In the genomic region with DNA sequence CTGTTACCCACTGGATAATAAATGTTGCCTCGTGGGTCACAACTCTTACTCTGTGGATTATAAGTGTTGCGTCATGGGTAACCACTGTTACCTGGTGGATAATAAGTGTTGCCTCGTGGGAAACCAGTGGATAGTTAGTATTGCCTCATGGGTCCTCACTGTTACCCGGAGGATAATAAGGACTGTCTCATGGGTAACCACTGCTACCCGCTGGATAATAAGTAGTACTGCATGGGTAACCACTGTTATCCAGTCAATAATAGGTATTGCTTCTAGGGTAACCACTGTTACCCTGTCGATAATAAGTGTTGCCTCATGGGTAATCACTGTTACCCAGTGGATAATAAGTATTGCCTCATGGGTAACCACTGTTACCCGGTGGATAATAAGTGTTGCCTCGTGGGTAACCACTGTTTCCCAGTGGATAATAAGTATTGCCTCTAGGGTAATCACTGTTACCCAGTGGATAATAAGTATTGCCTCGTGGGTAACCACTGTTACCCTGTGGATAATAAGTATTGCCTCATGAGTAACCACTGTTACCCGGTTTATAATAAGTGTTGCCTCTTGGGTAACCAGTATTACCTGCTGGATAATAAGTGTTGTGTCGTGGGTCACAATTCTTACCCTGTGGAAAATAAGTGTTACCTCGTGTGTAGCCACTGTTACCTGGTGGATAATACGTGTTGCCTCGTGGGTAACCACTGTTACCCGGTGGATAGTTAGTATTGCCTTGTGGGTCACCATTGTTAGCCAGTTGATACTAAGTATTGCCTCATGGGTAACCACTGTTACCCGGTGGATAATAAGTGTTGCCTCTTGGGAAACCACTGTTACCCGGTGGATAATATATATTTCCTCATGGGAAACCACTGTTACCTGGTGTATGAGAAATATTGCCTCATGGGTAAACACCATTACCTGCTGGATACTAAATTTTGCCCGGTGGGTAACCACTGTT, we compare ENCODE assay signal across 3 cellular contexts.
TF ChIP-seq lines count a peak whose summit lies in the region.

No MANE protein-coding gene starts in this region.

TF ChIP-seq in SK-N-SH, 30 proteins besides CTCF, POLR2A, EP300 and RAD21:
- TF ChIP-seq IRF3 (IDR thresholded peaks at IDR 0.05; ENCODE audit: low read depth, low read length) (no peak), YY1 (IDR thresholded peaks at IDR 0.05; ENCODE audit: low read depth) (no peak), MAX (IDR thresholded peaks at IDR 0.05; ENCODE audit: low read depth) (no peak), TCF12 (IDR thresholded peaks at IDR 0.05) (no peak), CHD2 (IDR thresholded peaks at IDR 0.05; ENCODE audit: low read length, partially characterized antibody) (no peak), FOXJ3 (CRISPR knock-in tag; IDR thresholded peaks at IDR 0.05) (no peak), MEF2A (IDR thresholded peaks at IDR 0.05; ENCODE audit: borderline replicate concordance, low read depth) (no peak), NRF1 (IDR thresholded peaks at IDR 0.05; ENCODE audit: low read depth, low read length) (no peak), TAF1 (IDR thresholded peaks at IDR 0.05; ENCODE audit: borderline replicate concordance, low read depth, low read length) (no peak), EZH2phosphoT487 (IDR thresholded peaks at IDR 0.05; ENCODE audit: borderline replicate concordance, low read depth) (no peak)
- TF ChIP-seq, protein P1, sequence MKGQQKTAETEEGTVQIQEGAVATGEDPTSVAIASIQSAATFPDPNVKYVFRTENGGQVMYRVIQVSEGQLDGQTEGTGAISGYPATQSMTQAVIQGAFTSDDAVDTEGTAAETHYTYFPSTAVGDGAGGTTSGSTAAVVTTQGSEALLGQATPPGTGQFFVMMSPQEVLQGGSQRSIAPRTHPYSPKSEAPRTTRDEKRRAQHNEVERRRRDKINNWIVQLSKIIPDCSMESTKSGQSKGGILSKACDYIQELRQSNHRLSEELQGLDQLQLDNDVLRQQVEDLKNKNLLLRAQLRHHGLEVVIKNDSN (IDR thresholded peaks at IDR 0.05; ENCODE audit: borderline replicate concordance, low read depth): no peak
- TF ChIP-seq, protein P2, sequence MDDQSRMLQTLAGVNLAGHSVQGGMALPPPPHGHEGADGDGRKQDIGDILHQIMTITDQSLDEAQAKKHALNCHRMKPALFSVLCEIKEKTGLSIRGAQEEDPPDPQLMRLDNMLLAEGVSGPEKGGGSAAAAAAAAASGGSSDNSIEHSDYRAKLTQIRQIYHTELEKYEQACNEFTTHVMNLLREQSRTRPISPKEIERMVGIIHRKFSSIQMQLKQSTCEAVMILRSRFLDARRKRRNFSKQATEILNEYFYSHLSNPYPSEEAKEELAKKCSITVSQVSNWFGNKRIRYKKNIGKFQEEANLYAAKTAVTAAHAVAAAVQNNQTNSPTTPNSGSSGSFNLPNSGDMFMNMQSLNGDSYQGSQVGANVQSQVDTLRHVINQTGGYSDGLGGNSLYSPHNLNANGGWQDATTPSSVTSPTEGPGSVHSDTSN (IDR thresholded peaks at IDR 0.05): no peak

TF ChIP-seq in SK-N-SH treated with all-trans-retinoic acid at 6 μM for 48 hours, 23 proteins besides CTCF, POLR2A, EP300 and RAD21 (continued from another document):
- no peak for TF ChIP-seq ESRRG (CRISPR knock-in tag; IDR thresholded peaks at IDR 0.05)
- TF ChIP-seq, protein P3, sequence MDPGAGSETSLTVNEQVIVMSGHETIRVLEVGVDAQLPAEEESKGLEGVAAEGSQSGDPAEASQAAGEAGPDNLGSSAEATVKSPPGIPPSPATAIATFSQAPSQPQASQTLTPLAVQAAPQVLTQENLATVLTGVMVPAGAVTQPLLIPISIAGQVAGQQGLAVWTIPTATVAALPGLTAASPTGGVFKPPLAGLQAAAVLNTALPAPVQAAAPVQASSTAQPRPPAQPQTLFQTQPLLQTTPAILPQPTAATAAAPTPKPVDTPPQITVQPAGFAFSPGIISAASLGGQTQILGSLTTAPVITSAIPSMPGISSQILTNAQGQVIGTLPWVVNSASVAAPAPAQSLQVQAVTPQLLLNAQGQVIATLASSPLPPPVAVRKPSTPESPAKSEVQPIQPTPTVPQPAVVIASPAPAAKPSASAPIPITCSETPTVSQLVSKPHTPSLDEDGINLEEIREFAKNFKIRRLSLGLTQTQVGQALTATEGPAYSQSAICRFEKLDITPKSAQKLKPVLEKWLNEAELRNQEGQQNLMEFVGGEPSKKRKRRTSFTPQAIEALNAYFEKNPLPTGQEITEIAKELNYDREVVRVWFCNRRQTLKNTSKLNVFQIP (CRISPR knock-in tag; IDR thresholded peaks at IDR 0.05; ENCODE audit: borderline replicate concordance, low read depth): no peak
- no peak for TF ChIP-seq SNAI2 (CRISPR knock-in tag; IDR thresholded peaks at IDR 0.05)
- TF ChIP-seq TCF4 (CRISPR knock-in tag; IDR thresholded peaks at IDR 0.05; ENCODE audit: borderline replicate concordance): no peak
- no peak for TF ChIP-seq ZNF8 (CRISPR knock-in tag; IDR thresholded peaks at IDR 0.05)
- TF ChIP-seq OSR1 (CRISPR knock-in tag; IDR thresholded peaks at IDR 0.05): no peak
- TF ChIP-seq ZC3H10 (CRISPR knock-in tag; IDR thresholded peaks at IDR 0.05): no peak
- TF ChIP-seq TOX (CRISPR knock-in tag; IDR thresholded peaks at IDR 0.05; ENCODE audit: borderline replicate concordance): no peak
- TF ChIP-seq, protein P4, sequence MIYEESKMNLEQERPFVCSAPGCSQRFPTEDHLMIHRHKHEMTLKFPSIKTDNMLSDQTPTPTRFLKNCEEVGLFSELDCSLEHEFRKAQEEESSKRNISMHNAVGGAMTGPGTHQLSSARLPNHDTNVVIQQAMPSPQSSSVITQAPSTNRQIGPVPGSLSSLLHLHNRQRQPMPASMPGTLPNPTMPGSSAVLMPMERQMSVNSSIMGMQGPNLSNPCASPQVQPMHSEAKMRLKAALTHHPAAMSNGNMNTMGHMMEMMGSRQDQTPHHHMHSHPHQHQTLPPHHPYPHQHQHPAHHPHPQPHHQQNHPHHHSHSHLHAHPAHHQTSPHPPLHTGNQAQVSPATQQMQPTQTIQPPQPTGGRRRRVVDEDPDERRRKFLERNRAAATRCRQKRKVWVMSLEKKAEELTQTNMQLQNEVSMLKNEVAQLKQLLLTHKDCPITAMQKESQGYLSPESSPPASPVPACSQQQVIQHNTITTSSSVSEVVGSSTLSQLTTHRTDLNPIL (CRISPR knock-in tag; IDR thresholded peaks at IDR 0.05; ENCODE audit: low read depth): no peak
- TF ChIP-seq ISL1 (CRISPR knock-in tag; IDR thresholded peaks at IDR 0.05): no peak
- TF ChIP-seq, protein P5, sequence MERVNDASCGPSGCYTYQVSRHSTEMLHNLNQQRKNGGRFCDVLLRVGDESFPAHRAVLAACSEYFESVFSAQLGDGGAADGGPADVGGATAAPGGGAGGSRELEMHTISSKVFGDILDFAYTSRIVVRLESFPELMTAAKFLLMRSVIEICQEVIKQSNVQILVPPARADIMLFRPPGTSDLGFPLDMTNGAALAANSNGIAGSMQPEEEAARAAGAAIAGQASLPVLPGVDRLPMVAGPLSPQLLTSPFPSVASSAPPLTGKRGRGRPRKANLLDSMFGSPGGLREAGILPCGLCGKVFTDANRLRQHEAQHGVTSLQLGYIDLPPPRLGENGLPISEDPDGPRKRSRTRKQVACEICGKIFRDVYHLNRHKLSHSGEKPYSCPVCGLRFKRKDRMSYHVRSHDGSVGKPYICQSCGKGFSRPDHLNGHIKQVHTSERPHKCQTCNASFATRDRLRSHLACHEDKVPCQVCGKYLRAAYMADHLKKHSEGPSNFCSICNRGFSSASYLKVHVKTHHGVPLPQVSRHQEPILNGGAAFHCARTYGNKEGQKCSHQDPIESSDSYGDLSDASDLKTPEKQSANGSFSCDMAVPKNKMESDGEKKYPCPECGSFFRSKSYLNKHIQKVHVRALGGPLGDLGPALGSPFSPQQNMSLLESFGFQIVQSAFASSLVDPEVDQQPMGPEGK (CRISPR knock-in tag; IDR thresholded peaks at IDR 0.05; ENCODE audit: borderline replicate concordance): no peak
- TF ChIP-seq ZFP30 (CRISPR knock-in tag; IDR thresholded peaks at IDR 0.05): no peak

TF ChIP-seq in HEK293T, 16 proteins besides CTCF, POLR2A, EP300 and RAD21:
- TF ChIP-seq, protein P6, sequence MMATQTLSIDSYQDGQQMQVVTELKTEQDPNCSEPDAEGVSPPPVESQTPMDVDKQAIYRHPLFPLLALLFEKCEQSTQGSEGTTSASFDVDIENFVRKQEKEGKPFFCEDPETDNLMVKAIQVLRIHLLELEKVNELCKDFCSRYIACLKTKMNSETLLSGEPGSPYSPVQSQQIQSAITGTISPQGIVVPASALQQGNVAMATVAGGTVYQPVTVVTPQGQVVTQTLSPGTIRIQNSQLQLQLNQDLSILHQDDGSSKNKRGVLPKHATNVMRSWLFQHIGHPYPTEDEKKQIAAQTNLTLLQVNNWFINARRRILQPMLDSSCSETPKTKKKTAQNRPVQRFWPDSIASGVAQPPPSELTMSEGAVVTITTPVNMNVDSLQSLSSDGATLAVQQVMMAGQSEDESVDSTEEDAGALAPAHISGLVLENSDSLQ (IDR thresholded peaks at IDR 0.05): no peak
- TF ChIP-seq TARDBP (IDR thresholded peaks at IDR 0.05) (no peak), ARNT (IDR thresholded peaks at IDR 0.05) (no peak), FOXK2 (IDR thresholded peaks at IDR 0.05) (no peak), LEF1 (IDR thresholded peaks at IDR 0.05; ENCODE audit: borderline replicate concordance) (no peak), L3MBTL2 (conservative IDR thresholded peaks at IDR 0.05) (no peak), NFRKB (IDR thresholded peaks at IDR 0.05) (no peak), FOXA1 (IDR thresholded peaks at IDR 0.05) (no peak), SP1 (IDR thresholded peaks at IDR 0.05) (no peak)
